9 cellular contexts compared by ENCODE assay signal in the genomic region with DNA sequence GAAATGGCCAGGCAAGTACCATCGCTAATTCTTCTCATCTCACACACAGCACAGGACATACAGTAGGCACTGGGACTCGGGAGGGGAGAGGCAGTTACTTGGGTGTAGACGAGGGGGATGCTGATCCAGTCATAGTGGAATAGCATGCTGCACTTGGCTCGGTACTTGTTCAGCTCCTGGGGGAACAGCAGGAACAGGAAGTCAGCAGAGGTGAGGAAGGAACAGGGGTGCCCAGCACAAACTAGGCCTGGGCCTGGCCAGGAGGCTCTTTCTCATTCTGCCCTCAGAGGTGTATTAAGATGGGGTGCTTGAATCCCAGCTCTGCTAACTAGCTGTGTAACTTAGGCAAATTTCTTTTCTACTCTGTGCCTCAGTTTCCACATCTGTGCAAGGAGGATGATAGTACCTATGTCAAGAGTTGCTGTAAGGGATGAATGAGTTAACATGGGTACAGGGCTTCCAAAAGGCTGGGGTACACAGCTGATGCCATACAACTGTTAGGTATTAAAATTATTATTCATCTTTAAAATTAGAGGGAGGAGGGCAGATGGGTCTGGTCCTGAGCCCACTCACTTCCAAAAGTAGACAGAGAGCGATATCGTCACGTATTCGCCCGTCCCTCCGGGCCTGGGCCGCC. TPM values are rescaled to one million over a fixed set of nuclear protein-coding genes. Genes with fewer than 3 reads are reported as not detected.
DNase-seq lines count a peak whose midpoint lies in the region; ATAC-seq, FAIRE-seq and TF ChIP-seq lines count a peak whose summit lies in the region.
"Had no signal": no experiment of that assay in that cellular context is flagged by ENCODE, and none has a peak within 500 bp of the region (broad histone marks: within the 10 kb centered on the region; RNA-seq: fewer than 3 reads in every experiment).

No MANE protein-coding gene starts in this region.

- no peak overlapping the region for H2BK120ac ChIP-seq in trophoblast cell (ENCODE audit: insufficient read depth, low read length, poor library complexity)

- no peak for ATAC-seq in HG02610 (IDR thresholded peaks at IDR 0.05; ENCODE audit: unreplicated experiment)

- intact Hi-C loops in esophagus squamous epithelium (cut with DNase I), result loop anchor here (10.0 kb wide), 1 partner anchor 49 kb away; no protein-coding TSS in a partner anchor

- H2BK12ac ChIP-seq in trophoblast cell (ENCODE audit: low read length), result no peak overlapping the region

- H3K9me2 ChIP-seq in DOHH2 (replicated peaks; ENCODE audit: control insufficient read depth, low read length), result no peaks in the 10 kb centered on the region

- no peak overlapping the region for H3K4ac ChIP-seq in trophoblast cell (ENCODE audit: low read depth, low read length)

- H3K36me3 ChIP-seq in DOHH2 (ENCODE audit: control insufficient read depth, low read length) (peaks cover 16% of the 10 kb centered on the region), OCI-LY3 (replicated peaks; ENCODE audit: low read depth, low read length) (peaks cover 12% of the 10 kb centered on the region), esophagus squamous epithelium (peaks cover 0 to 18% (median 7%) of the 10 kb centered on the region in 3 donors), trophoblast cell (ENCODE audit: control insufficient read depth in 1 of 2, insufficient read depth in 2 of 2, low read length in 2 of 2) (peaks cover 5% of the 10 kb centered on the region in 2 experiments)

- peak overlapping the region; percentile 74 for H3K4me2 ChIP-seq in DOHH2 (ENCODE audit: low read length)
- H3K4me2 ChIP-seq in OCI-LY3 (ENCODE audit: low read length), result peak overlapping the region; percentile 88
- H3K4me2 ChIP-seq in trophoblast cell (ENCODE audit: low read length), result peak overlapping the region; percentile 57

- no peaks in the 10 kb centered on the region for H3K79me2 ChIP-seq in DOHH2 (ENCODE audit: control insufficient read depth, low read length)
- H3K79me2 ChIP-seq in OCI-LY3 (ENCODE audit: low read length), result no peaks in the 10 kb centered on the region
- H3K79me2 ChIP-seq in trophoblast cell (ENCODE audit: control insufficient read depth, insufficient read depth, low read length, poor library complexity), result no peaks in the 10 kb centered on the region

- H4K8ac ChIP-seq in trophoblast cell (ENCODE audit: low read depth, low read length), result no peak overlapping the region

- H2AK5ac ChIP-seq in trophoblast cell (ENCODE audit: low read length), result no peak overlapping the region

- no peak overlapping the region; the same call in 1 of the 2 replicates for H3K27ac ChIP-seq in DOHH2 (ENCODE audit: low read depth, low read length)
- 0 out of 2 replicates have a peak overlapping the region, but pooled peaks have one; percentile 8 for H3K27ac ChIP-seq in OCI-LY3 (ENCODE audit: low read length)
- H3K27ac ChIP-seq in esophagus squamous epithelium, result peak overlapping the region in 3 of 4 donors; percentile 24 to 81 (median 77)
- H3K27ac ChIP-seq in trophoblast cell (ENCODE audit: low read depth, low read length), result no peak overlapping the region

- no peak overlapping the region for H3K18ac ChIP-seq in trophoblast cell (ENCODE audit: low read length)

- H3K23ac ChIP-seq in trophoblast cell (ENCODE audit: low read length), result no peak overlapping the region

- no peak overlapping the region for H2BK5ac ChIP-seq in trophoblast cell (ENCODE audit: low read depth, low read length, poor library complexity)

- H3F3A ChIP-seq in DOHH2 (ENCODE audit: control insufficient read depth, insufficient read depth), result peaks cover 59% of the 10 kb centered on the region

- H2AFZ ChIP-seq in OCI-LY3 (ENCODE audit: low read depth, low read length) (peak overlapping the region; percentile 63; the same call in 1 of the 2 replicates), trophoblast cell (ENCODE audit: insufficient read depth, low read length, poor library complexity) (no peak overlapping the region)

- TF ChIP-seq CTCF in DOHH2 (IDR thresholded peaks at IDR 0.05; ENCODE audit: low read depth, low read length, poor library complexity, severe bottlenecking) (no peak), OCI-LY3 (IDR thresholded peaks at IDR 0.05; ENCODE audit: low read depth, low read length) (no peak), esophagus squamous epithelium (IDR thresholded peaks at IDR 0.05) (no peak)

- DNase-seq in esophagus squamous epithelium (lab: John Stamatoyannopoulos, UW) (no peak), trophoblast cell (no peak), RCC 7860 (ENCODE audit: low spot score) (no peak), GM19239 (ENCODE audit: insufficient read length, low spot score) (no peak), iPS-NIHi7 (ENCODE audit: extremely low spot score) (no peak)

- H4K12ac ChIP-seq in trophoblast cell (ENCODE audit: low read depth, low read length), result no peak overlapping the region

- no peak for FAIRE-seq in RCC 7860 (lab: Jason Lieb, UNC)
- no peak for FAIRE-seq in GM19239 (lab: Jason Lieb, UNC)

- 35 to 39% methylated on average over 11 of the region's 11 CpGs for WGBS in esophagus squamous epithelium, 2 donors
- WGBS in trophoblast cell (ENCODE audit: extremely low coverage, insufficient coverage, insufficient read length), result no CpG with 5 or more reads among the region's 11 CpGs

- no peak overlapping the region for H3K14ac ChIP-seq in trophoblast cell (ENCODE audit: low read length)

- H3K9me3 ChIP-seq in DOHH2 (ENCODE audit: control insufficient read depth, insufficient read depth, low read length), result no peaks in the 10 kb centered on the region
- no peaks in the 10 kb centered on the region for H3K9me3 ChIP-seq in OCI-LY3 (ENCODE audit: insufficient read depth, low read length)
- no peaks in the 10 kb centered on the region for H3K9me3 ChIP-seq in esophagus squamous epithelium
- H3K9me3 ChIP-seq in trophoblast cell (ENCODE audit: insufficient read depth, low read depth, low read length), result peaks cover 2% of the 10 kb centered on the region
- H3K9me3 ChIP-seq: testis had no signal

- H3K4me3 ChIP-seq in DOHH2 (ENCODE audit: low read length) (peak overlapping the region; percentile 68), OCI-LY3 (ENCODE audit: low read length) (peak overlapping the region; percentile 84), esophagus squamous epithelium (peak overlapping the region in 3 of 4 donors; percentile 51 to 63 (median 57)), trophoblast cell (ENCODE audit: low read depth, low read length) (no peak overlapping the region)

- H3K4me1 ChIP-seq in DOHH2 (ENCODE audit: control insufficient read depth, low read length) (peaks cover 43% of the 10 kb centered on the region), OCI-LY3 (ENCODE audit: low read length) (peaks cover 27% of the 10 kb centered on the region), esophagus squamous epithelium (peaks cover 20 to 45% (median 27%) of the 10 kb centered on the region in 3 donors), trophoblast cell (ENCODE audit: control insufficient read depth in 1 of 2, insufficient read depth in 2 of 2, low read length in 2 of 2) (peaks cover 3 to 17% of the 10 kb centered on the region in 2 experiments)

- H3K27me3 ChIP-seq in DOHH2 (ENCODE audit: control insufficient read depth, low read length) (no peaks in the 10 kb centered on the region), OCI-LY3 (ENCODE audit: low read depth, low read length) (no peaks in the 10 kb centered on the region), esophagus squamous epithelium (no peaks in the 10 kb centered on the region), trophoblast cell (ENCODE audit: insufficient read depth, low read length) (no peaks in the 10 kb centered on the region)
- H3K27me3 ChIP-seq: testis had no signal

- no peak for TF ChIP-seq POLR2A in esophagus squamous epithelium (IDR thresholded peaks at IDR 0.05)

- H3K9ac ChIP-seq in OCI-LY3 (ENCODE audit: low read length) (peak overlapping the region; percentile 73), trophoblast cell (ENCODE audit: low read length) (no peak overlapping the region)

- no peak overlapping the region for H4K91ac ChIP-seq in trophoblast cell (ENCODE audit: low read depth, low read length)

- H3K79me1 ChIP-seq in trophoblast cell (ENCODE audit: low read length), result peaks cover 2% of the 10 kb centered on the region

- H4K20me1 ChIP-seq in DOHH2 (ENCODE audit: control insufficient read depth, insufficient read depth, low read depth, low read length) (no peaks in the 10 kb centered on the region), OCI-LY3 (ENCODE audit: insufficient read depth, low read length) (no peaks in the 10 kb centered on the region)

RNA-seq across cellular contexts. Expression of a gene that starts 2.4 kb away (rescaled TPM):
- under 1 TPM in 1 of 4 donors, not detected in 3; 0.26 TPM for total RNA-seq in esophagus squamous epithelium
- polyA plus RNA-seq in trophoblast cell (2013), result 0.14 TPM in 2 replicates

RNA-seq across cellular contexts. Expression of a gene that starts 10.3 kb away (rescaled TPM):
- total RNA-seq in esophagus squamous epithelium, result 1,000 to 10,000 TPM; 1,915 to 3,855 (median 2,689) TPM
- polyA plus RNA-seq in trophoblast cell (2013), result 4,158 and 4,170 TPM in 2 replicates

RNA-seq across cellular contexts. Expression of a gene that starts 14.6 kb away (rescaled TPM):
- 10 to 100 TPM; 10.3 to 36.2 (median 30.7) TPM for total RNA-seq in esophagus squamous epithelium
- polyA plus RNA-seq in trophoblast cell (2013), result 16.6 TPM in 2 replicates

RNA-seq across cellular contexts. Expression of a gene that starts 21.5 kb away (rescaled TPM):
- total RNA-seq in esophagus squamous epithelium, result not detected
- polyA plus RNA-seq in trophoblast cell (2013), result 0.07 TPM in 1 of 2 replicates, not detected in the other

RNA-seq across cellular contexts. Expression of a gene that starts 22.7 kb away (rescaled TPM):
- 1 to 10 TPM in 3 of 4 donors, under 1 TPM in 1; 0.68 to 5.3 (median 4.1) TPM for total RNA-seq in esophagus squamous epithelium
- 5.8 and 5.9 TPM in 2 replicates for polyA plus RNA-seq in trophoblast cell (2013)

Comparison
In these comparisons a context has a peak if more than half of its experiments do, and no peak if none do; other contexts are left out.
1. H3K27ac ChIP-seq: peak in OCI-LY3 (single experiment) and esophagus squamous epithelium (3 of 4); none in DOHH2 (single experiment) and trophoblast cell (single experiment).
2. Peak in every context shown above with its lines, with median percentiles within 50 percentile points of each other: H3K4me2 ChIP-seq.